In the genomic region with DNA sequence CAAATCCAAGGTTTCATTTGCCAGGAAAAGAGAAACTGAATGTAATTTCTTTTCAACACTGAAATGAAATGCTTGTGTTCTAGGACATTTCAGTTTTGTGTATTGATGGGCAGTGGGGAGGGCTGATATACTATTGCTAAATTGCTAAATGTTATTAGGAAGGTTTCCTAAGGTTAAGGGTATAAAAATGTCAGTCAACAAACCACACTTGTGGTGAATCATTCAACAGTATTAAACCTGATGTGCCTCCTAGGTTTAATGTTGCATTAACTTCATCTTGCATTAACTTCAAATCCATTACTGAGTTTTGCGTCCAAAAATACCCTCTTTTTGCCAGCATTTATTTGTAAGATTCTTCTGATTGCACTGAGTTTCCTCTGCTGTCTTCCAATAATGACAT, we compare ENCODE assay signal across 24 cellular contexts.
"Had no signal": no experiment of that assay in that cellular context is flagged by ENCODE, and none has a peak within 500 bp of the region (broad histone marks: within the 10 kb centered on the region; RNA-seq: fewer than 3 reads in every experiment).

No MANE protein-coding gene starts in this region.

- H3K9me3 ChIP-seq: colonic mucosa, esophagus muscularis mucosa, esophagus squamous epithelium, gastrocnemius medialis, gastroesophageal sphincter, heart left ventricle, heart right ventricle had no signal

- H3K4me1 ChIP-seq: colonic mucosa, esophagus muscularis mucosa, esophagus squamous epithelium, foreskin keratinocyte, gastrocnemius medialis, gastroesophageal sphincter, heart left ventricle, heart right ventricle had no signal

- H3K27me3 ChIP-seq: colonic mucosa, dorsolateral prefrontal cortex, esophagus muscularis mucosa, esophagus squamous epithelium, foreskin keratinocyte, gastrocnemius medialis, gastroesophageal sphincter, heart left ventricle, heart right ventricle had no signal

- ATAC-seq: effector memory CD8-positive, alpha-beta T cell; esophagus mucosa; foreskin keratinocyte; gastrocnemius medialis; gastroesophageal sphincter; heart left ventricle; heart right ventricle had no signal

- DNase-seq: colonic mucosa; cortex of kidney; dermis blood vessel endothelial cell; dorsolateral prefrontal cortex; effector CD4-positive, alpha-beta T cell; effector CD8-positive, alpha-beta T cell; effector memory CD4-positive, alpha-beta T cell; effector memory CD8-positive, alpha-beta T cell; endodermal cell; erythroblast; esophagus squamous epithelium; foreskin fibroblast; foreskin keratinocyte; foreskin melanocyte; gastrocnemius medialis; glutamatergic neuron; head of caudate nucleus; heart left ventricle; heart right ventricle had no signal

- H3K4me3 ChIP-seq: colonic mucosa, coronary artery, dorsolateral prefrontal cortex, esophagus muscularis mucosa, esophagus squamous epithelium, gastrocnemius medialis, gastroesophageal sphincter, heart left ventricle, heart right ventricle had no signal

- H3K27ac ChIP-seq: colonic mucosa, coronary artery, dorsolateral prefrontal cortex, epithelial cell of prostate, esophagus muscularis mucosa, esophagus squamous epithelium, foreskin keratinocyte, gastrocnemius medialis, gastroesophageal sphincter, heart left ventricle, heart right ventricle had no signal

- H3K36me3 ChIP-seq: colonic mucosa, esophagus muscularis mucosa, esophagus squamous epithelium, gastrocnemius medialis, gastroesophageal sphincter, heart left ventricle, heart right ventricle had no signal
